Comparison of ENCODE assay signal across 14 cellular contexts in genomic region chr1:222124602-222125001, GRCh38.
DNase-seq lines count a peak whose midpoint lies in the region; ATAC-seq and TF ChIP-seq lines count a peak whose summit lies in the region.
"Had no signal": no experiment of that assay in that cellular context is flagged by ENCODE, and none has a peak within 500 bp of the region (broad histone marks: within the 10 kb centered on the region; RNA-seq: fewer than 3 reads in every experiment).

No MANE protein-coding gene starts in this region.

- H3K4me3 ChIP-seq in IMR-90 (ENCODE audit: insufficient read depth, low read depth, low read length) (no peak overlapping the region), WI38 (ENCODE audit: low read depth, low read length) (no peak overlapping the region), kidney epithelial cell (ENCODE audit: low read depth, low read length) (no peak overlapping the region), coronary artery (no peak overlapping the region)
- H3K4me3 ChIP-seq: ascending aorta, prostate gland, upper lobe of left lung had no signal

- POLR2A ChIA-PET in IMR-90 (lab: Charles Lee; ENCODE audit: unreplicated experiment) = no interaction called here

- no peak overlapping the region for H3K18ac ChIP-seq in IMR-90 (ENCODE audit: low read depth, low read length)

- no peak overlapping the region for H3K14ac ChIP-seq in IMR-90 (replicated peaks; ENCODE audit: low read depth, low read length)

- no peak overlapping the region for H3K4me2 ChIP-seq in IMR-90 (ENCODE audit: low read depth, low read length)

- dilution Hi-C loops in IMR-90 (cut with HindIII; ENCODE audit: low sequenced_read_pairs, unreplicated experiment) = no loop called here

- H2BK5ac ChIP-seq in IMR-90 (ENCODE audit: low read depth, low read length, poor library complexity, severe bottlenecking) = no peak overlapping the region

- no peak overlapping the region for H4K5ac ChIP-seq in IMR-90 (ENCODE audit: low read depth, low read length)

- no peaks in the 10 kb centered on the region for H3K9me1 ChIP-seq in IMR-90 (ENCODE audit: insufficient read depth, low read length)

- no peaks in the 10 kb centered on the region for H3K79me1 ChIP-seq in IMR-90 (ENCODE audit: low read depth in 1 of 2, low read length in 2 of 2)

- H2AFZ ChIP-seq in IMR-90 (replicated peaks; ENCODE audit: low read length, poor library complexity) = no peak overlapping the region

- H4K8ac ChIP-seq in IMR-90 (ENCODE audit: low read depth in 2 of 2, low read length in 2 of 2) = no peak overlapping the region

- no peak overlapping the region for H2BK120ac ChIP-seq in IMR-90 (ENCODE audit: low read depth, low read length)

- peaks cover 4% of the 10 kb centered on the region for H3K4me1 ChIP-seq in IMR-90 (ENCODE audit: control insufficient read depth, insufficient read depth, low read length)
- H3K4me1 ChIP-seq: ascending aorta, prostate gland, upper lobe of left lung had no signal

- H3K27me3 ChIP-seq in IMR-90 (ENCODE audit: control insufficient read depth, insufficient read depth, low read length) (no peaks in the 10 kb centered on the region), kidney epithelial cell (ENCODE audit: control insufficient read depth, insufficient read depth, low read length) (no peaks in the 10 kb centered on the region)
- H3K27me3 ChIP-seq: ascending aorta, upper lobe of left lung had no signal

- DNase-seq in IMR-90 (no peak), kidney epithelial cell (ENCODE audit: low read depth) (no peak), ureter (ENCODE audit: low spot score) (no peak), coronary artery (ENCODE audit: low spot score) (no peak)
- DNase-seq in activated CD8-positive, alpha-beta memory T cell treated with anti-CD3 and anti-CD28 coated beads, Interleukin-2, amount 50 U/mL, for 4 hours = no peak
- DNase-seq: activated CD8-positive, alpha-beta memory T cell treated with anti-CD3 and anti-CD28 coated beads, Interleukin-2, amount 10 ng/mL, durations not matched to agents 7 days and 5 days; C1 segment of cervical spinal cord; KG1; upper lobe of left lung had no signal

- no peaks in the 10 kb centered on the region for H3K36me3 ChIP-seq in IMR-90 (ENCODE audit: control insufficient read depth, insufficient read depth, low read length)
- no peaks in the 10 kb centered on the region for H3K36me3 ChIP-seq in kidney epithelial cell (ENCODE audit: control insufficient read depth, insufficient read depth, low read length)
- H3K36me3 ChIP-seq: ascending aorta, prostate gland, upper lobe of left lung had no signal

- in situ Hi-C loops in IMR-90 (cut with MboI; ENCODE audit: low sequenced_read_pairs) = no loop called here

- no peak overlapping the region for H3K23ac ChIP-seq in IMR-90 (ENCODE audit: low read depth, low read length)

- no peak overlapping the region for H3K4ac ChIP-seq in IMR-90 (ENCODE audit: low read depth, low read length)

- H4K20me1 ChIP-seq in IMR-90 (ENCODE audit: insufficient read depth, low read length) = no peaks in the 10 kb centered on the region

- H3K9me3 ChIP-seq in IMR-90 (ENCODE audit: control insufficient read depth, insufficient read depth, low read length) = peaks cover 2% of the 10 kb centered on the region; the same call in 1 of the 2 replicates
- H3K9me3 ChIP-seq: ascending aorta, prostate gland, upper lobe of left lung had no signal

- TF ChIP-seq CTCF in C4-2B (conservative IDR thresholded peaks at IDR 0.05) (peak; percentile 61), IMR-90 (conservative IDR thresholded peaks at IDR 0.05; ENCODE audit: low read depth, low read length) (0 out of 2 replicates have a peak, but pooled peaks have one; percentile 28), WI38 (IDR thresholded peaks at IDR 0.05; ENCODE audit: low read depth, low read length) (peak; percentile 36; the same call in 1 of the 2 replicates), kidney epithelial cell (IDR thresholded peaks at IDR 0.05; ENCODE audit: insufficient read depth, low read length, poor library complexity, severe bottlenecking) (peak; percentile 3), coronary artery (IDR thresholded peaks at IDR 0.05) (no peak)

- ATAC-seq in IMR-90 (ENCODE audit: low read depth) = no peak
- no peak for ATAC-seq in GM18498 (IDR thresholded peaks at IDR 0.05; ENCODE audit: unreplicated experiment)
- ATAC-seq: activated CD8-positive, alpha-beta memory T cell treated with anti-CD3 and anti-CD28 coated beads, Interleukin-2, amount 10 ng/mL, durations not matched to agents 7 days and 5 days had no signal

- no peak overlapping the region for H4K91ac ChIP-seq in IMR-90 (ENCODE audit: insufficient read depth, low read depth, low read length)

- TF ChIP-seq POLR2A in IMR-90 (IDR thresholded peaks at IDR 0.05; ENCODE audit: low read depth, low read length) = no peak

- intact Hi-C loops in IMR-90 (cut with micrococcal nuclease) = loop anchor here (1.0 kb wide), 1 partner anchor 331 kb away; no protein-coding TSS in a partner anchor

- no TSS peak for BruUV-seq in IMR-90 (replicated peaks; lab: Mats Ljungman, UMichigan)

- CTCF ChIA-PET in IMR-90 (lab: Yijun Ruan, JAX) = no interaction called here

- H2AK9ac ChIP-seq in IMR-90 (replicated peaks; ENCODE audit: low read depth, low read length, poor library complexity) = no peak overlapping the region

- peak; percentile 30 for TF ChIP-seq RAD21 in IMR-90 (IDR thresholded peaks at IDR 0.05; ENCODE audit: low read length)

- no CpG with 5 or more reads among the region's 1 CpG for WGBS in IMR-90 (ENCODE audit: extremely low coverage in 2 of 2, insufficient read length in 1 of 2), 2 experiments

- no peak overlapping the region for H3K56ac ChIP-seq in IMR-90 (ENCODE audit: extremely low read depth, insufficient read depth, low read length)

- no peak overlapping the region for H3K27ac ChIP-seq in C4-2B
- H3K27ac ChIP-seq in IMR-90 (ENCODE audit: insufficient read depth, low read length) = no peak overlapping the region
- H3K27ac ChIP-seq in coronary artery = no peak overlapping the region
- H3K27ac ChIP-seq: ascending aorta, prostate gland, upper lobe of left lung had no signal

- no peak overlapping the region for H2BK20ac ChIP-seq in IMR-90 (ENCODE audit: low read depth, low read length)

- no peak overlapping the region for H2BK15ac ChIP-seq in IMR-90 (ENCODE audit: low read depth, low read length)

- H3K9ac ChIP-seq in IMR-90 (ENCODE audit: low read depth, low read length) = no peak overlapping the region

- H2AK5ac ChIP-seq in IMR-90 (ENCODE audit: low read depth, low read length) = no peak overlapping the region

TF ChIP-seq in IMR-90, 13 proteins besides CTCF, POLR2A, EP300 and RAD21:
- TF ChIP-seq USF2 (IDR thresholded peaks at IDR 0.05; ENCODE audit: low read depth, low read length) (no peak), SMC3 (IDR thresholded peaks at IDR 0.05; ENCODE audit: low read depth, low read length) (peak; percentile 27), RCOR1 (IDR thresholded peaks at IDR 0.05; ENCODE audit: insufficient replicate concordance, low read length) (no peak), RFX5 (IDR thresholded peaks at IDR 0.05; ENCODE audit: low read depth, low read length) (no peak), ELK1 (IDR thresholded peaks at IDR 0.05; ENCODE audit: borderline replicate concordance, low read depth, low read length) (no peak), BHLHE40 (IDR thresholded peaks at IDR 0.05; ENCODE audit: low read depth, low read length) (no peak)
